9 cellular contexts compared by ENCODE assay signal in genomic region chr2:68357608-68358337, GRCh38. TPM values are rescaled to one million over a fixed set of nuclear protein-coding genes. Genes with fewer than 3 reads are reported as not detected.
A peak's percentile ranks its signal among the peaks of the same experiment; 100 is the strongest.
DNase-seq lines count a peak whose midpoint lies in the region; ATAC-seq and TF ChIP-seq lines count a peak whose summit lies in the region.
"Had no signal": no experiment of that assay in that cellular context is flagged by ENCODE, and none has a peak within 500 bp of the region (broad histone marks: within the 10 kb centered on the region; RNA-seq: fewer than 3 reads in every experiment).

No MANE protein-coding gene starts in this region.

- peak; percentile 36 for DNase-seq in NCI-H1436 (lab: John Stamatoyannopoulos, UW)
- DNase-seq in NCI-H1436 treated with DMSO at 0.1 percent for 48 hours (lab: John Stamatoyannopoulos, UW), result no peak
- DNase-seq in SJCRH30, result peak; percentile 45 to 67
- DNase-seq in germinal center (ENCODE audit: low spot score), result peak; percentile 63
- DNase-seq in putamen (ENCODE audit: low spot score), result peak; percentile 23
- no peak for DNase-seq in SKM-1 treated with dmso at 0.1 percent for 144 hours (lab: John Stamatoyannopoulos, UW; ENCODE audit: unreplicated experiment)

- peaks cover 27% of the 10 kb centered on the region for H3K4me1 ChIP-seq in KMS-11 (ENCODE audit: low read depth, poor library complexity, severe bottlenecking)
- H3K4me1 ChIP-seq in SJCRH30, result no peaks in the 10 kb centered on the region

- H3K36me3 ChIP-seq in KMS-11 (ENCODE audit: insufficient read depth), result no peaks in the 10 kb centered on the region
- no peaks in the 10 kb centered on the region for H3K36me3 ChIP-seq in SJCRH30

- 0 out of 2 replicates have a peak overlapping the region, but pooled peaks have one; percentile 33 for H3K4me2 ChIP-seq in KMS-11

- no peaks in the 10 kb centered on the region for H3K9me3 ChIP-seq in SJCRH30 (replicated peaks)

- no peaks in the 10 kb centered on the region for H3K27me3 ChIP-seq in KMS-11 (ENCODE audit: insufficient read depth, low read depth)
- peaks cover 3% of the 10 kb centered on the region for H3K27me3 ChIP-seq in SJCRH30

- no peaks in the 10 kb centered on the region for H3K79me2 ChIP-seq in KMS-11 (ENCODE audit: insufficient read depth, low read depth)

- H2AFZ ChIP-seq in KMS-11 (ENCODE audit: low read depth), result peak overlapping the region; percentile 49; the same call in 1 of the 2 replicates

- H3K27ac ChIP-seq in KMS-11, result 0 out of 2 replicates have a peak overlapping the region, but pooled peaks have one; percentile 6
- no peak overlapping the region for H3K27ac ChIP-seq in SJCRH30

- no peaks in the 10 kb centered on the region for H4K20me1 ChIP-seq in KMS-11 (ENCODE audit: insufficient read depth)

- peak; percentile 72 for TF ChIP-seq CTCF in KMS-11 (conservative IDR thresholded peaks at IDR 0.05; ENCODE audit: low read depth, low read length)

- no peak overlapping the region for H3K4me3 ChIP-seq in KMS-11 (IDR thresholded peaks at IDR 0.05; ENCODE audit: insufficient read depth, low read depth, low read length)
- no peak overlapping the region for H3K4me3 ChIP-seq in SJCRH30

- no peak overlapping the region for H3K9ac ChIP-seq in KMS-11

- ATAC-seq in GM21717 (IDR thresholded peaks at IDR 0.05; ENCODE audit: unreplicated experiment), result peak; percentile 39

RNA-seq across cellular contexts. Expression of gene PLEK, which starts 7.3 kb away (rescaled TPM):
- total RNA-seq in SJCRH30 (2014; rRNA removed; shearing (Covaris generic)), result 0.10 TPM in 1 of 2 replicates, not detected in the other

RNA-seq across cellular contexts. Expression of gene CNRIP1, which starts 38.0 kb away (rescaled TPM):
- 17.5 and 20.8 TPM in 2 replicates for total RNA-seq in SJCRH30 (2014; rRNA removed; shearing (Covaris generic))
- total RNA-seq: activated naive CD4-positive, alpha-beta T cell treated with anti-CD3 and anti-CD28 coated beads, Interleukin-2, amount 50 U/mL, for 72 hours had no signal

Comparison
In these comparisons a context has a peak if more than half of its experiments do, and no peak if none do; other contexts are left out.
1. DNase-seq: peak in NCI-H1436 (single experiment), SJCRH30 (2 of 2), germinal center (single experiment) and putamen (single experiment); none in NCI-H1436 treated with DMSO at 0.1 percent for 48 hours (single experiment) and SKM-1 treated with dmso at 0.1 percent for 144 hours (single experiment).